In the genomic region with DNA sequence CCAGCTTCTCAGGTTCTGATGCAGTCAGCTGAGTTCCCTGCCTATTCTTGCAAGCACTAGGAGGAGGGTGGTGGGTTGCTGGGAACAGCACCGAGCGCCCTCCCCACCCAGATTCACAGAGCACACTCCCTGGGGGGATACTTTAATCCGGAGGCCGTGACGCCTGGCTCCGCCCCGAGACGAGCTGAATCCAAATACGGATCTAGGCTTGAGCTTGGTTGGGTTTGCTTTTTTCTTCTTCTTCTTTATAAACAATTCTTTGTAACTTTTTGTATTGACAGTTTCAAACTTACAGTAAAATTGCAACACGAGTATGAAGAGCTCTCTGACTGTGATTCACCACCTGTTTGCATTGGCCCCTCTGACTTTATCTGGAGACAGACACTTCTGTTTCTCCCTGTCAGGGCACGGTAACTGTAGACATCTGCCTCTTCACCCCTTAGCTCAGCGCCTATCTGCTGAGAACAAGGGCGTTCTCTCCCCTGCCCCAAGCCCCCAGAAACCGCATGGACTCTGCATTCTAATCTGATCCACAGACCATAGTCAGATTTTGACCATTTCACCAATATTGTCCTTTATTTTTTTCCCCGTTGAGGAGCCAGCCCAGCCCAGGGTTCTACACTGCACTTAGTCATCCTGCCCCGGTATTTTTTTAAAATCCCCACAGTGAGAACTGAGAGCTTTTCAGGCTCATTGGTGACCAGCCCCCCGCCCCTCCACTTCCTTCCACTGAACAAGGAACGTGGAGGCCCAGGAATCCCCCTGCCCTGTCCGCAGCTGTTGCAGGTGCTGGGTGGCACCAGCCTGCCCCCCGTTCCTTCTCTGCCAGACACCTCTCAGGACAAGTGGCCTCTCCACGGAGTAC, we compare ENCODE assay signal across 8 cellular contexts. TPM values are rescaled to one million over a fixed set of nuclear protein-coding genes. Genes with fewer than 3 reads are reported as not detected.
A peak's percentile ranks its signal among the peaks of the same experiment; 100 is the strongest.
DNase-seq lines count a peak whose midpoint lies in the region; ATAC-seq, FAIRE-seq and TF ChIP-seq lines count a peak whose summit lies in the region.

No MANE protein-coding gene starts in this region.

- H3K9me2 ChIP-seq in GM23248 (ENCODE audit: insufficient read depth) (no peaks in the 10 kb centered on the region), PC-9 (ENCODE audit: insufficient read depth) (no peaks in the 10 kb centered on the region)

- H3K36me3 ChIP-seq in GM23248 (ENCODE audit: low read depth), result no peaks in the 10 kb centered on the region
- peaks cover 23% of the 10 kb centered on the region for H3K36me3 ChIP-seq in PC-9 (ENCODE audit: low read depth)
- H3K36me3 ChIP-seq in bronchial epithelial cell (ENCODE audit: control insufficient read depth, insufficient read depth, low read length), result peaks cover 4% of the 10 kb centered on the region

- no peaks in the 10 kb centered on the region for H3K9me3 Mint-ChIP-seq in naive thymus-derived CD8-positive, alpha-beta T cell

- FAIRE-seq in bronchial epithelial cell (lab: Jason Lieb, UNC), result no peak

- H4K20me1 ChIP-seq in GM23248 (ENCODE audit: insufficient read depth) (no peaks in the 10 kb centered on the region), PC-9 (ENCODE audit: insufficient read depth) (peaks cover 26% of the 10 kb centered on the region)

- H3K4me3 Mint-ChIP-seq in naive thymus-derived CD8-positive, alpha-beta T cell, result peak overlapping the region; percentile 64 to 88 (median 82)

- DNase-seq in EL, result peak; percentile 31
- peak; percentile 53 for DNase-seq in GM23248
- no peak for DNase-seq in PC-9
- DNase-seq in bronchial epithelial cell (ENCODE audit: low read depth), result peak; percentile 73
- DNase-seq in naive thymus-derived CD8-positive, alpha-beta T cell, result peak in 4 of 10 donors; percentile 19 to 46 (median 37)
- DNase-seq in DMS79 treated with DMSO at 0.1 percent for 48 hours (lab: John Stamatoyannopoulos, UW), result no peak
- DNase-seq in ureter (ENCODE audit: low spot score), result no peak
- DNase-seq in GDM1 (lab: John Stamatoyannopoulos, UW), result no peak

- POLR2A ChIA-PET in PC-9 (lab: Charles Lee; ENCODE audit: unreplicated experiment), result interaction anchor here (0.6 kb wide), 1 partner anchor 29 kb away, joined by 3 read pairs; no protein-coding TSS in a partner anchor
- POLR2A ChIA-PET in naive thymus-derived CD8-positive, alpha-beta T cell (lab: Charles Lee), result interaction anchor here (0.5 to 33.2 kb wide), 8 partner anchors 23 to 1464 kb away, joined by 3 to 2517 read pairs (median 4); partner anchors contain the start of genes RHOF and SETD1B

- CTCF ChIA-PET in PC-9 (lab: Charles Lee), result no interaction called here

- BruUV-seq in PC-9 (replicated peaks; lab: Mats Ljungman, UMichigan), result no TSS peak

- H3K27ac ChIP-seq in GM23248, result peak overlapping the region; percentile 26; the same call in 1 of the 2 replicates
- H3K27ac ChIP-seq in PC-9, result peak overlapping the region; percentile 51

- no peaks in the 10 kb centered on the region for H3K9me3 ChIP-seq in GM23248 (ENCODE audit: low read depth)
- no peaks in the 10 kb centered on the region for H3K9me3 ChIP-seq in PC-9 (ENCODE audit: insufficient read depth, low read depth)

- H3K4me2 ChIP-seq in GM23248 (ENCODE audit: unreplicated experiment) (peak overlapping the region; percentile 22), PC-9 (peak overlapping the region; percentile 36)

- H3F3A ChIP-seq in GM23248 (ENCODE audit: insufficient read depth), result peaks cover 31% of the 10 kb centered on the region
- H3F3A ChIP-seq in PC-9 (ENCODE audit: insufficient read depth, low read depth), result peaks cover 87% of the 10 kb centered on the region

- peaks cover 30% of the 10 kb centered on the region for H3K4me1 ChIP-seq in GM23248 (ENCODE audit: insufficient read depth)
- peaks cover 45% of the 10 kb centered on the region for H3K4me1 ChIP-seq in PC-9 (replicated peaks; ENCODE audit: insufficient read depth)

- H3K36me3 Mint-ChIP-seq in naive thymus-derived CD8-positive, alpha-beta T cell, result peaks cover 0 to 56% (median 7%) of the 10 kb centered on the region in 3 donors

- H3K27me3 ChIP-seq in GM23248 (replicated peaks; ENCODE audit: insufficient read depth) (no peaks in the 10 kb centered on the region), PC-9 (ENCODE audit: insufficient read depth, low read depth) (no peaks in the 10 kb centered on the region), bronchial epithelial cell (ENCODE audit: control insufficient read depth, insufficient read depth, low read length) (no peaks in the 10 kb centered on the region)

- H3K27ac Mint-ChIP-seq in naive thymus-derived CD8-positive, alpha-beta T cell, result peak overlapping the region; percentile 92 to 100 (median 98)

- H2AFZ ChIP-seq in GM23248 (no peak overlapping the region), PC-9 (no peak overlapping the region)

- WGBS in GM23248 (ENCODE audit: low coverage in 1 of 2, low lambda C conversion rate in 2 of 2, missing lambda C conversion rate in 2 of 2), 2 experiments, result 42 to 43% methylated on average over 21 of the region's 21 CpGs

- H3K4me3 ChIP-seq in GM23248 (no peak overlapping the region), PC-9 (no peak overlapping the region), bronchial epithelial cell (ENCODE audit: low read depth, low read length) (no peak overlapping the region)

- in situ Hi-C loops in GM23248 (cut with MboI), result no loop called here

- H3K79me2 ChIP-seq in GM23248 (ENCODE audit: insufficient read depth) (no peaks in the 10 kb centered on the region), PC-9 (ENCODE audit: low read depth) (peaks cover 63% of the 10 kb centered on the region)

- intact Hi-C loops in PC-9 (cut with micrococcal nuclease; ENCODE audit: unreplicated experiment), result no loop called here

- no peak overlapping the region for H3K9ac ChIP-seq in GM23248

- ATAC-seq in naive thymus-derived CD8-positive, alpha-beta T cell, result peak; percentile 36 to 50

- H3K27me3 Mint-ChIP-seq in naive thymus-derived CD8-positive, alpha-beta T cell, result no peaks in the 10 kb centered on the region

- TF ChIP-seq CTCF in PC-9 (conservative IDR thresholded peaks at IDR 0.05), result no peak
- no peak for TF ChIP-seq CTCF in bronchial epithelial cell (IDR thresholded peaks at IDR 0.05; ENCODE audit: insufficient read depth, low read length, severe bottlenecking)

- peaks cover 30 to 71% (median 52%) of the 10 kb centered on the region in 4 donors for H3K4me1 Mint-ChIP-seq in naive thymus-derived CD8-positive, alpha-beta T cell

RNA-seq across cellular contexts. Expression of gene RHOF, which starts 11.5 kb away (rescaled TPM):
- 6.7 and 8.2 TPM in 2 replicates for total RNA-seq in GM23248 (2014; rRNA removed; shearing (Covaris generic))
- 1.5 and 2.4 TPM in 2 replicates for polyA plus RNA-seq in GM23248 (2016; fragmentation: Nextera tagmentation; extraction: Ambion mirVana)
- total RNA-seq in PC-9 (2021) (132 and 179 TPM in 2 replicates), bronchial epithelial cell (15.5 and 27.7 TPM in 2 replicates), ureter (20.5 TPM)
- 100 to 1,000 TPM; 176 to 178 TPM for total RNA-seq in naive thymus-derived CD8-positive, alpha-beta T cell
- polyA plus RNA-seq in naive thymus-derived CD8-positive, alpha-beta T cell, result 100 to 1,000 TPM in 1 of 3 donors, 10 to 100 TPM in 2; 79.9 to 101 (median 80.1) TPM

RNA-seq across cellular contexts. Expression of gene SETD1B, which starts 21.8 kb away (rescaled TPM):
- 2.0 and 2.7 TPM in 2 replicates for total RNA-seq in GM23248 (2014; rRNA removed; shearing (Covaris generic))
- 1.7 and 2.0 TPM in 2 replicates for polyA plus RNA-seq in GM23248 (2016; fragmentation: Nextera tagmentation; extraction: Ambion mirVana)
- total RNA-seq in PC-9 (2021), result 16.4 and 22.6 TPM in 2 replicates
- total RNA-seq in bronchial epithelial cell, result 1.8 and 2.2 TPM in 2 replicates
- total RNA-seq in naive thymus-derived CD8-positive, alpha-beta T cell, result 10 to 100 TPM; 92.8 to 93.8 TPM
- 1 to 10 TPM in 2 of 3 donors, under 1 TPM in 1; 0.98 to 3.7 (median 2.8) TPM for polyA plus RNA-seq in naive thymus-derived CD8-positive, alpha-beta T cell
- 39.8 TPM for total RNA-seq in ureter

Comparison
In these comparisons a context has a peak if more than half of its experiments do, and no peak if none do; other contexts are left out.
1. DNase-seq: peak in EL (single experiment), GM23248 (single experiment) and bronchial epithelial cell (single experiment); none in PC-9 (0 of 2), DMS79 treated with DMSO at 0.1 percent for 48 hours (single experiment), ureter (single experiment) and GDM1 (single experiment).